16 cellular contexts compared by ENCODE assay signal in the genomic region with DNA sequence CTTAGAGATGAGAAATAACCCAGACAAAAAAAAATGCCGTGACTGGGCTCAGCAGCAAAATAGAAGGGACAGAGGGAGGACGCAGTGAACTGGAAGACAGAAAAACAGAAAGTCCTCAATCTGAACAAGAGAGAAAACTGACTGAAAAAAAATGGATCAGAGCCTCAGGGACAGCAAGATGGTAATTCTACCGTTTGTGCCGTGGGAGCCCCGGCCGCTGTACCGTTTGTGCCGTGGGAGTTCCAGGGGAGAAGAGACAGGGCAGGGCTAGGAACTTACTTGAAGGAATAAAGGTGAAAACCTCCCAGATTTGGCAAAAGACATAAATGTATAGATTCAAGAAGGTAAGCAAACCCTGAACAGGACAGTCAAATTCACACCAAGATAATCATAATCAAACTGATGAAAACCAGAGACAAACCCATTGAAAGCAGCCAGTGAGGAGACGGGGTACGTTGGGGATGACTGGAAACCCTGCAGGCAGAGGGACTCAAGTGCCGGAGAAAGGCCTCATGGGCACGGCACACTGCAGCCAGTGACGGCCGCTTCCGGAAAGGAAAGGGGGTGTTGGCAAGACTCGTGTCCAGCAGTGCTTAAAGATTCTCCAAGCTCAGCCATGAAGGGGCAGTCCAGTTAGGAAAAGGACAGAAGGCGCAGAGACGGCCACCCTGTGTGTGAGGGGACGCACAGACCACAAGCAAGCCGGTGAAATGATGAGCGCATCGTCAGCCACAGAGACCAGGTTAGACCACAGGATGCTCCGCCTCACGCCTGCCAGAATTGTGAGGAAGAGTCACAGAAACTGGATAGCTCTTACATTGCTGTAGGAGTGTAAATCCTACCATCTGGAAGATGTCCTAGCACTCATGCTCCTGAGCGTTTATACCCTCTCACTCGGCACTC. TPM values are rescaled to one million over a fixed set of nuclear protein-coding genes. Genes with fewer than 3 reads are reported as not detected.
DNase-seq lines count a peak whose midpoint lies in the region; ATAC-seq and TF ChIP-seq lines count a peak whose summit lies in the region.
"Had no signal": no experiment of that assay in that cellular context is flagged by ENCODE, and none has a peak within 500 bp of the region (broad histone marks: within the 10 kb centered on the region; RNA-seq: fewer than 3 reads in every experiment).

No MANE protein-coding gene starts in this region.

- no peak overlapping the region for H3K27ac ChIP-seq in osteoblast (ENCODE audit: low read depth, low read length)
- H3K27ac ChIP-seq: PC-9, upper lobe of left lung had no signal

- H3K4me1 ChIP-seq in osteoblast (ENCODE audit: insufficient read depth, low read length) = no peaks in the 10 kb centered on the region
- H3K4me1 ChIP-seq: upper lobe of left lung had no signal

- no peaks in the 10 kb centered on the region for H3K9me3 Mint-ChIP-seq in memory B cell
- no peaks in the 10 kb centered on the region for H3K9me3 Mint-ChIP-seq in WTC11
- no peaks in the 10 kb centered on the region for H3K9me3 Mint-ChIP-seq in progenitor cell of endocrine pancreas (ENCODE audit: low read depth)
- H3K9me3 Mint-ChIP-seq: CD4-positive, CD25-positive, alpha-beta regulatory T cell; IgD-negative memory B cell had no signal

- H3K4me3 Mint-ChIP-seq in memory B cell (peak overlapping the region; percentile 67), WTC11 (no peak overlapping the region), progenitor cell of endocrine pancreas (ENCODE audit: low read depth) (no peak overlapping the region)

- no peak overlapping the region for H3K4me2 ChIP-seq in osteoblast (ENCODE audit: insufficient read depth, low read length)
- H3K4me2 ChIP-seq: PC-9 had no signal

- no peak for DNase-seq in memory B cell (ENCODE audit: low spot score in 2 of 2)
- no peak for DNase-seq in NCI-H510A treated with DMSO at 0.1 percent for 48 hours (lab: John Stamatoyannopoulos, UW)
- DNase-seq in WTC11 (ENCODE audit: low spot score) = no peak
- DNase-seq in progenitor cell of endocrine pancreas (ENCODE audit: low spot score, unreplicated experiment) = no peak
- no peak for DNase-seq in osteoblast (ENCODE audit: insufficient read length, low spot score, missing footprints)
- DNase-seq: activated T-cell treated with anti-CD3 and anti-CD28 coated beads, Interleukin-2, amount 50 U/mL, for 1 hour; CD4-positive, CD25-positive, alpha-beta regulatory T cell; GF-D8; NCI-H2029 treated with DMSO at 0.1 percent for 48 hours; PC-9 had no signal

- no peaks in the 10 kb centered on the region for H3K79me2 ChIP-seq in osteoblast (ENCODE audit: insufficient read depth, low read length)

- H3K36me3 ChIP-seq in osteoblast (ENCODE audit: insufficient read depth, low read length) = no peaks in the 10 kb centered on the region

- CTCF ChIA-PET in WTC11 (lab: Charles Lee) = no interaction called here

- H3K9me3 ChIP-seq in osteoblast (ENCODE audit: low read depth, low read length) = no peaks in the 10 kb centered on the region
- H3K9me3 ChIP-seq: upper lobe of left lung had no signal

- no peaks in the 10 kb centered on the region for H3K27me3 ChIP-seq in osteoblast (ENCODE audit: insufficient read depth, low read length)
- H3K27me3 ChIP-seq: upper lobe of left lung had no signal

- ATAC-seq in GM18873 (IDR thresholded peaks at IDR 0.05; ENCODE audit: low FRiP score, unreplicated experiment) (peak; percentile 48), GM21576 (IDR thresholded peaks at IDR 0.05; ENCODE audit: unreplicated experiment) (peak; percentile 39), HG03159 (IDR thresholded peaks at IDR 0.05; ENCODE audit: unreplicated experiment) (peak; percentile 40), memory B cell (ENCODE audit: low read depth) (peak; percentile 38), WTC11 (no peak)
- ATAC-seq: sciatic nerve had no signal

- H2AFZ ChIP-seq in osteoblast (ENCODE audit: low read length) = no peak overlapping the region
- H2AFZ ChIP-seq: PC-9 had no signal

- POLR2A ChIA-PET in WTC11 (lab: Charles Lee) = no interaction called here

- H3K4me3 ChIP-seq in osteoblast (ENCODE audit: insufficient read depth, low read length) = no peak overlapping the region
- H3K4me3 ChIP-seq: PC-9, upper lobe of left lung had no signal

- H3K4me1 Mint-ChIP-seq in memory B cell = peaks cover 15% of the 10 kb centered on the region
- H3K4me1 Mint-ChIP-seq in WTC11 = no peaks in the 10 kb centered on the region
- H3K4me1 Mint-ChIP-seq in progenitor cell of endocrine pancreas (ENCODE audit: low read depth) = no peaks in the 10 kb centered on the region

- H3K27ac Mint-ChIP-seq in memory B cell (peak overlapping the region; percentile 86), WTC11 (no peak overlapping the region), progenitor cell of endocrine pancreas (no peak overlapping the region)

- no peaks in the 10 kb centered on the region for H3K27me3 Mint-ChIP-seq in memory B cell
- no peaks in the 10 kb centered on the region for H3K27me3 Mint-ChIP-seq in WTC11 (ENCODE audit: low read depth)
- no peaks in the 10 kb centered on the region for H3K27me3 Mint-ChIP-seq in progenitor cell of endocrine pancreas
- H3K27me3 Mint-ChIP-seq: CD4-positive, CD25-positive, alpha-beta regulatory T cell; IgD-negative memory B cell had no signal

- TF ChIP-seq CTCF in WTC11 (IDR thresholded peaks at IDR 0.05) = no peak
- no peak for TF ChIP-seq CTCF in progenitor cell of endocrine pancreas (IDR thresholded peaks at IDR 0.05; ENCODE audit: unreplicated experiment)
- TF ChIP-seq CTCF in osteoblast (IDR thresholded peaks at IDR 0.05; ENCODE audit: extremely low read depth, low read depth, low read length) = no peak

- H4K20me1 ChIP-seq in osteoblast (ENCODE audit: insufficient read depth, low read length) = no peaks in the 10 kb centered on the region

- H3K36me3 Mint-ChIP-seq in memory B cell (peaks cover 10% of the 10 kb centered on the region), WTC11 (peaks cover 10% of the 10 kb centered on the region; the same call in 1 of the 2 replicates), progenitor cell of endocrine pancreas (ENCODE audit: insufficient read depth) (peaks cover 14% of the 10 kb centered on the region)

TF ChIP-seq in WTC11, 78 proteins besides CTCF, POLR2A, EP300 and RAD21 (continues in another document):
- TF ChIP-seq JAZF1 (CRISPR knock-in tag; IDR thresholded peaks at IDR 0.05) (no peak), FOXJ3 (CRISPR knock-in tag; IDR thresholded peaks at IDR 0.05; ENCODE audit: borderline replicate concordance) (no peak), ZNF416 (CRISPR knock-in tag; IDR thresholded peaks at IDR 0.05) (no peak), ZNF671 (CRISPR knock-in tag; IDR thresholded peaks at IDR 0.05) (no peak), NFE2L1 (CRISPR knock-in tag; IDR thresholded peaks at IDR 0.05) (no peak)
- TF ChIP-seq, protein P1, sequence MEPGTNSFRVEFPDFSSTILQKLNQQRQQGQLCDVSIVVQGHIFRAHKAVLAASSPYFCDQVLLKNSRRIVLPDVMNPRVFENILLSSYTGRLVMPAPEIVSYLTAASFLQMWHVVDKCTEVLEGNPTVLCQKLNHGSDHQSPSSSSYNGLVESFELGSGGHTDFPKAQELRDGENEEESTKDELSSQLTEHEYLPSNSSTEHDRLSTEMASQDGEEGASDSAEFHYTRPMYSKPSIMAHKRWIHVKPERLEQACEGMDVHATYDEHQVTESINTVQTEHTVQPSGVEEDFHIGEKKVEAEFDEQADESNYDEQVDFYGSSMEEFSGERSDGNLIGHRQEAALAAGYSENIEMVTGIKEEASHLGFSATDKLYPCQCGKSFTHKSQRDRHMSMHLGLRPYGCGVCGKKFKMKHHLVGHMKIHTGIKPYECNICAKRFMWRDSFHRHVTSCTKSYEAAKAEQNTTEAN (CRISPR knock-in tag; IDR thresholded peaks at IDR 0.05) = no peak
- TF ChIP-seq, protein P2, sequence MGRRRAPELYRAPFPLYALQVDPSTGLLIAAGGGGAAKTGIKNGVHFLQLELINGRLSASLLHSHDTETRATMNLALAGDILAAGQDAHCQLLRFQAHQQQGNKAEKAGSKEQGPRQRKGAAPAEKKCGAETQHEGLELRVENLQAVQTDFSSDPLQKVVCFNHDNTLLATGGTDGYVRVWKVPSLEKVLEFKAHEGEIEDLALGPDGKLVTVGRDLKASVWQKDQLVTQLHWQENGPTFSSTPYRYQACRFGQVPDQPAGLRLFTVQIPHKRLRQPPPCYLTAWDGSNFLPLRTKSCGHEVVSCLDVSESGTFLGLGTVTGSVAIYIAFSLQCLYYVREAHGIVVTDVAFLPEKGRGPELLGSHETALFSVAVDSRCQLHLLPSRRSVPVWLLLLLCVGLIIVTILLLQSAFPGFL (CRISPR knock-in tag; IDR thresholded peaks at IDR 0.05; ENCODE audit: borderline replicate concordance) = no peak
- TF ChIP-seq, protein P3, sequence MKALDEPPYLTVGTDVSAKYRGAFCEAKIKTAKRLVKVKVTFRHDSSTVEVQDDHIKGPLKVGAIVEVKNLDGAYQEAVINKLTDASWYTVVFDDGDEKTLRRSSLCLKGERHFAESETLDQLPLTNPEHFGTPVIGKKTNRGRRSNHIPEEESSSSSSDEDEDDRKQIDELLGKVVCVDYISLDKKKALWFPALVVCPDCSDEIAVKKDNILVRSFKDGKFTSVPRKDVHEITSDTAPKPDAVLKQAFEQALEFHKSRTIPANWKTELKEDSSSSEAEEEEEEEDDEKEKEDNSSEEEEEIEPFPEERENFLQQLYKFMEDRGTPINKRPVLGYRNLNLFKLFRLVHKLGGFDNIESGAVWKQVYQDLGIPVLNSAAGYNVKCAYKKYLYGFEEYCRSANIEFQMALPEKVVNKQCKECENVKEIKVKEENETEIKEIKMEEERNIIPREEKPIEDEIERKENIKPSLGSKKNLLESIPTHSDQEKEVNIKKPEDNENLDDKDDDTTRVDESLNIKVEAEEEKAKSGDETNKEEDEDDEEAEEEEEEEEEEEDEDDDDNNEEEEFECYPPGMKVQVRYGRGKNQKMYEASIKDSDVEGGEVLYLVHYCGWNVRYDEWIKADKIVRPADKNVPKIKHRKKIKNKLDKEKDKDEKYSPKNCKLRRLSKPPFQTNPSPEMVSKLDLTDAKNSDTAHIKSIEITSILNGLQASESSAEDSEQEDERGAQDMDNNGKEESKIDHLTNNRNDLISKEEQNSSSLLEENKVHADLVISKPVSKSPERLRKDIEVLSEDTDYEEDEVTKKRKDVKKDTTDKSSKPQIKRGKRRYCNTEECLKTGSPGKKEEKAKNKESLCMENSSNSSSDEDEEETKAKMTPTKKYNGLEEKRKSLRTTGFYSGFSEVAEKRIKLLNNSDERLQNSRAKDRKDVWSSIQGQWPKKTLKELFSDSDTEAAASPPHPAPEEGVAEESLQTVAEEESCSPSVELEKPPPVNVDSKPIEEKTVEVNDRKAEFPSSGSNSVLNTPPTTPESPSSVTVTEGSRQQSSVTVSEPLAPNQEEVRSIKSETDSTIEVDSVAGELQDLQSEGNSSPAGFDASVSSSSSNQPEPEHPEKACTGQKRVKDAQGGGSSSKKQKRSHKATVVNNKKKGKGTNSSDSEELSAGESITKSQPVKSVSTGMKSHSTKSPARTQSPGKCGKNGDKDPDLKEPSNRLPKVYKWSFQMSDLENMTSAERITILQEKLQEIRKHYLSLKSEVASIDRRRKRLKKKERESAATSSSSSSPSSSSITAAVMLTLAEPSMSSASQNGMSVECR (CRISPR knock-in tag; IDR thresholded peaks at IDR 0.05; ENCODE audit: borderline replicate concordance) = no peak

RNA-seq across cellular contexts. Expression of a gene that starts 40.0 kb away (rescaled TPM):
- total RNA-seq in WTC11 (2021) (17.6 to 20.2 TPM (median 17.6 TPM) in 3 replicates), progenitor cell of endocrine pancreas (4.5 and 5.6 TPM in 2 replicates), osteoblast (5.3 and 6.2 TPM in 2 replicates)
